ENCODE assay signal across 29 cellular contexts in genomic region chr15:93497256-93497655, GRCh38.
"Had no signal": no experiment of that assay in that cellular context is flagged by ENCODE, and none has a peak within 500 bp of the region (broad histone marks: within the 10 kb centered on the region; RNA-seq: fewer than 3 reads in every experiment).

No MANE protein-coding gene starts in this region.

- H3K36me3 Mint-ChIP-seq: activated naive CD4-positive, alpha-beta T cell treated with anti-CD3 and anti-CD28 coated beads, Interleukin-2, amount 50 U/mL, for 24 hours; natural killer cell had no signal

- ATAC-seq: activated CD8-positive, alpha-beta T cell treated with anti-CD3 and anti-CD28 coated beads for 36 hours; activated naive CD8-positive, alpha-beta T cell treated with anti-CD3 and anti-CD28 coated beads, Interleukin-2, amount 50 U/mL, for 24 hours; activated T-cell treated with anti-CD3 and anti-CD28 coated beads, Interleukin-2, amount 50 U/mL, for 4 hours; activated T-helper 17 cell treated with anti-CD3 and anti-CD28 coated beads, Interleukin-2, amount 50 U/mL, for 72 hours; body of pancreas; heart right ventricle; left lung; lower lobe of right lung; natural killer cell; right lobe of liver; stimulated activated naive CD8-positive, alpha-beta T cell treated with anti-CD3 and anti-CD28 coated beads, Interleukin-15, Interleukin-2, amounts not matched to agents 100 U/mL and 50 U/mL, for 24 hours had no signal

- FAIRE-seq: endothelial cell of umbilical vein had no signal

- H3K4me1 Mint-ChIP-seq: activated B cell treated with CpG ODN at 0.5 μM for 24 hours; activated naive CD4-positive, alpha-beta T cell treated with anti-CD3 and anti-CD28 coated beads, Interleukin-2, amount 50 U/mL, for 24 hours; activated naive CD8-positive, alpha-beta T cell treated with anti-CD3 and anti-CD28 coated beads, Interleukin-2, amount 50 U/mL, for 24 hours; activated T-helper 17 cell treated with anti-CD3 and anti-CD28 coated beads, Interleukin-2, amount 50 U/mL, for 72 hours; natural killer cell had no signal

- H3K9me3 ChIP-seq: body of pancreas, esophagus muscularis mucosa, heart right ventricle, left lung, lower lobe of right lung, right lobe of liver, testis, transverse colon had no signal

- H3K4me3 Mint-ChIP-seq: activated B cell treated with CpG ODN at 0.5 μM for 24 hours; activated CD8-positive, alpha-beta T cell treated with anti-CD3 and anti-CD28 coated beads for 36 hours; activated naive CD4-positive, alpha-beta T cell treated with anti-CD3 and anti-CD28 coated beads, Interleukin-2, amount 50 U/mL, for 24 hours; activated naive CD8-positive, alpha-beta T cell treated with anti-CD3 and anti-CD28 coated beads, Interleukin-2, amount 50 U/mL, for 24 hours; activated T-cell treated with anti-CD3 and anti-CD28 coated beads, Interleukin-2, amount 50 U/mL, for 4 hours; activated T-helper 17 cell treated with anti-CD3 and anti-CD28 coated beads, Interleukin-2, amount 50 U/mL, for 72 hours; natural killer cell; neural progenitor cell; T-helper 2 cell treated with Interferon-gamma antibody and Interleukin-4, amounts not matched to agents 5 μg/mL and 100 μg/mL, for 36 hours had no signal

- H3K9ac ChIP-seq: neural progenitor cell had no signal

- H3K9me3 Mint-ChIP-seq: activated CD8-positive, alpha-beta T cell treated with anti-CD3 and anti-CD28 coated beads for 36 hours; activated naive CD4-positive, alpha-beta T cell treated with anti-CD3 and anti-CD28 coated beads, Interleukin-2, amount 50 U/mL, for 24 hours; activated naive CD8-positive, alpha-beta T cell treated with anti-CD3 and anti-CD28 coated beads, Interleukin-2, amount 50 U/mL, for 24 hours; activated T-cell treated with anti-CD3 and anti-CD28 coated beads, Interleukin-2, amount 50 U/mL, for 4 hours; activated T-helper 17 cell treated with anti-CD3 and anti-CD28 coated beads, Interleukin-2, amount 50 U/mL, for 72 hours; natural killer cell; T-helper 2 cell treated with Interferon-gamma antibody and Interleukin-4, amounts not matched to agents 5 μg/mL and 100 μg/mL, for 36 hours had no signal

- DNase-seq: activated B cell treated with CpG ODN at 0.5 μM for 24 hours; activated CD4-positive, alpha-beta T cell treated with anti-CD3 and anti-CD28 coated beads, Interleukin-2, amount 50 U/mL, for 1 hour; activated CD8-positive, alpha-beta T cell treated with anti-CD3 and anti-CD28 coated beads for 36 hours; activated naive CD8-positive, alpha-beta T cell treated with anti-CD3 and anti-CD28 coated beads, Interleukin-2, amount 50 U/mL, for 24 hours; activated T-cell treated with anti-CD3 and anti-CD28 coated beads, Interleukin-2, amount 50 U/mL, for 4 hours; amygdala; body of pancreas; foreskin melanocyte; heart right ventricle; kidney glomerular epithelial cell; left lung; lower lobe of right lung; mesendoderm; natural killer cell; posterior cingulate gyrus; right lobe of liver; stimulated activated CD4-positive, alpha-beta T cell treated with anti-CD3 and anti-CD28 coated beads, Interleukin-12 subunit alpha, Interleukin-12 subunit beta, amount 100 ng/mL, for 4 hours; stimulated activated CD4-positive, alpha-beta T cell treated with anti-CD3 and anti-CD28 coated beads, Interleukin-4, amount 100 ng/mL, for 1 hour; stimulated activated naive CD8-positive, alpha-beta T cell treated with anti-CD3 and anti-CD28 coated beads, Interleukin-15, Interleukin-2, amounts not matched to agents 100 U/mL and 50 U/mL, for 24 hours; T-helper 1 cell; testis; transverse colon had no signal

- H3K27ac ChIP-seq: body of pancreas, esophagus muscularis mucosa, left lung, lower lobe of right lung, neural progenitor cell, right lobe of liver, skin epidermis, testis, transverse colon had no signal

- H3K36me3 ChIP-seq: esophagus muscularis mucosa, heart right ventricle, left lung, lower lobe of right lung, neural progenitor cell, right lobe of liver, transverse colon had no signal

- H3K27me3 ChIP-seq: body of pancreas, esophagus muscularis mucosa, heart right ventricle, left lung, neural progenitor cell, right lobe of liver, testis, transverse colon had no signal

- H3K27ac Mint-ChIP-seq: activated B cell treated with CpG ODN at 0.5 μM for 24 hours; activated CD8-positive, alpha-beta T cell treated with anti-CD3 and anti-CD28 coated beads for 36 hours; activated naive CD4-positive, alpha-beta T cell treated with anti-CD3 and anti-CD28 coated beads, Interleukin-2, amount 50 U/mL, for 24 hours; activated naive CD8-positive, alpha-beta T cell treated with anti-CD3 and anti-CD28 coated beads, Interleukin-2, amount 50 U/mL, for 24 hours; activated T-helper 17 cell treated with anti-CD3 and anti-CD28 coated beads, Interleukin-2, amount 50 U/mL, for 72 hours; natural killer cell; neural progenitor cell; T-helper 2 cell treated with Interferon-gamma antibody and Interleukin-4, amounts not matched to agents 5 μg/mL and 100 μg/mL, for 36 hours had no signal

- H3K4me2 ChIP-seq: neural progenitor cell had no signal

- H3K27me3 Mint-ChIP-seq: activated B cell treated with CpG ODN at 0.5 μM for 24 hours had no signal

- H3K4me1 ChIP-seq: left lung, lower lobe of right lung, right lobe of liver, transverse colon had no signal

- H3K4me3 ChIP-seq: body of pancreas, esophagus muscularis mucosa, heart right ventricle, left lung, lower lobe of right lung, neural progenitor cell, right lobe of liver, skin epidermis, testis, transverse colon had no signal
